20 cellular contexts compared by ENCODE assay signal in the genomic region with DNA sequence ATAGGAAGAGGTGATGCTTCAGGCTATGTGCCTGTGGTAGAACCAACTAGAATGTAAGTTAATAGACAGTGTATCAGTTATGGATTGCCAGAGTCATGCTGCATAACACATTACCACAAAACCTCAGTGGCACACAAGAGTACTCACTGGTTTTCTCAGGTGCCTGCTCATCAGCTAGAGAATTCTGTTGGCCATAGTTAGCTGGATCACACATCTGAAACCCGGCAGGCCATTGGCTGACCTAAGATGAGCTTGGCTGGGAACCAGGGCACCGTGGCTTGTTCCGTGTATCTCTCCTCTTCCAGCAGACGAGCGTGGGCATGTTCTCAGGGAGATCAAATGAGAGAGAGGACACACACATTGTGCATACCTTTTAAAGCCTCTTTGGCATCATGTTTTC.
DNase-seq lines count a peak whose midpoint lies in the region; ATAC-seq and TF ChIP-seq lines count a peak whose summit lies in the region.
"Had no signal": no experiment of that assay in that cellular context is flagged by ENCODE, and none has a peak within 500 bp of the region (broad histone marks: within the 10 kb centered on the region; RNA-seq: fewer than 3 reads in every experiment).

No MANE protein-coding gene starts in this region.

- peak; percentile 37 for DNase-seq in astrocyte of the hippocampus (ENCODE audit: low read depth, low spot score)
- peak; percentile 12 for DNase-seq in kidney epithelial cell (ENCODE audit: low read depth)
- no peak for DNase-seq in germinal center (ENCODE audit: low spot score)
- no peak for DNase-seq in NCI-H510A treated with DMSO at 0.1 percent for 48 hours (lab: John Stamatoyannopoulos, UW)
- no peak for DNase-seq in stimulated activated CD4-positive, alpha-beta T cell treated with anti-CD3 and anti-CD28 coated beads, Interleukin-4, amount 100 ng/mL, for 1 hour
- DNase-seq: activated CD8-positive, alpha-beta memory T cell treated with anti-CD3 and anti-CD28 coated beads, Interleukin-2, amount 50 U/mL, for 4 hours; activated naive CD8-positive, alpha-beta T cell treated with anti-CD3 and anti-CD28 coated beads, Interleukin-2, amount 10 ng/mL, durations not matched to agents 7 days and 5 days; cerebellar nuclear complex; kidney; NCI-H1930; NCI-H748 treated with DMSO at 0.1 percent for 48 hours; occipital lobe; stimulated activated naive CD4-positive, alpha-beta T cell treated with Interleukin-2 at 50 U/mL for 16 hours; T-helper 17 cell had no signal

- no peak for TF ChIP-seq CTCF in kidney epithelial cell (IDR thresholded peaks at IDR 0.05; ENCODE audit: insufficient read depth, low read length, poor library complexity, severe bottlenecking)

- no peaks in the 10 kb centered on the region for H3K27me3 ChIP-seq in kidney epithelial cell (ENCODE audit: control insufficient read depth, insufficient read depth, low read length)
- H3K27me3 ChIP-seq: BLaER1 treated with 17β-estradiol and CSF1 and Interleukin-3, amounts not matched to agents 10 nM and 100 nM; vagina had no signal

- ATAC-seq in GM18498 (IDR thresholded peaks at IDR 0.05; ENCODE audit: unreplicated experiment): peak; percentile 53
- ATAC-seq in GM21423 (IDR thresholded peaks at IDR 0.05; ENCODE audit: unreplicated experiment): peak; percentile 48
- ATAC-seq: activated CD4-positive, CD25-positive, alpha-beta regulatory T cell treated with anti-CD3 and anti-CD28 coated beads, Interleukin-2, amount 50 U/mL, for 24 hours; T-helper 17 cell had no signal

- H3K36me3 ChIP-seq in kidney epithelial cell (ENCODE audit: control insufficient read depth, insufficient read depth, low read length): no peaks in the 10 kb centered on the region
- H3K36me3 ChIP-seq: BLaER1 treated with 17β-estradiol and CSF1 and Interleukin-3, amounts not matched to agents 10 nM and 100 nM; vagina had no signal

- H3K4me3 ChIP-seq in kidney epithelial cell (ENCODE audit: low read depth, low read length): no peak overlapping the region
- H3K4me3 ChIP-seq: BLaER1 treated with 17β-estradiol and CSF1 and Interleukin-3, amounts not matched to agents 10 nM and 100 nM; skin epidermis; vagina had no signal

Comparison
In these comparisons a context has a peak if more than half of its experiments do, and no peak if none do; other contexts are left out.
1. DNase-seq: peak in astrocyte of the hippocampus (single experiment) and kidney epithelial cell (single experiment); none in germinal center (single experiment), NCI-H510A treated with DMSO at 0.1 percent for 48 hours (single experiment) and stimulated activated CD4-positive, alpha-beta T cell treated with anti-CD3 and anti-CD28 coated beads, Interleukin-4, amount 100 ng/mL, for 1 hour (single experiment).